ENCODE assay signal across 29 cellular contexts in the genomic region with DNA sequence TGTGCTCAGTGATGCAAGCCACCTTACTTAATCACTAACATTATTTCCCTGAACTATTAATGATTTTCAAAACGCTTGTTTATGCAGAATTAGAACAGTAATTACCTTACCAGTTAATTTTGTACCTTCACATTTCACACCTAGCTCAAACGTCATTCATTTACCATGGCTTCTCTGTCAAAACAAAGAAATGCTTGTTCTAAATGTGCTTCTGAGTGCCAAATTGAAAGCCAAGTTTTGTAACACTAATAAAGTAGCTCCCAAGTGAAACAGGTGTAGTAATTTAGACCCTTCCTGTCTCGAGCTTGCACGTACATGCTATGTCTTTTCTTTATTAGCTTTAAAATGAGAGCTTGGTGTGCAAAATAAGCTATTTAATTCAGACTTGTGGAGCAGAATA.
DNase-seq lines count a peak whose midpoint lies in the region; ATAC-seq, FAIRE-seq and TF ChIP-seq lines count a peak whose summit lies in the region.
"Had no signal": no experiment of that assay in that cellular context is flagged by ENCODE, and none has a peak within 500 bp of the region (broad histone marks: within the 10 kb centered on the region; RNA-seq: fewer than 3 reads in every experiment).

No MANE protein-coding gene starts in this region.

- intact Hi-C loops in posterior vena cava (cut with DNase I) = no loop called here

- H3K4me3 ChIP-seq in retinal pigment epithelial cell (ENCODE audit: low read length) = no peak overlapping the region
- H3K4me3 ChIP-seq: cardiac muscle cell, prostate gland, skin epidermis, thoracic aorta had no signal

- no peaks in the 10 kb centered on the region for H3K27me3 ChIP-seq in foreskin keratinocyte
- H3K27me3 ChIP-seq: cardiac muscle cell had no signal

- H3K4me1 ChIP-seq in foreskin keratinocyte = no peaks in the 10 kb centered on the region
- H3K4me1 ChIP-seq: prostate gland had no signal

- FAIRE-seq in urothelium cell line (lab: Jason Lieb, UNC) = no peak
- FAIRE-seq: GM12892, H1 had no signal

- TF ChIP-seq CTCF in retinal pigment epithelial cell (conservative IDR thresholded peaks at IDR 0.05; ENCODE audit: low read depth, low read length) (no peak), foreskin keratinocyte (conservative IDR thresholded peaks at IDR 0.05) (no peak)

- peak; percentile 21 for DNase-seq in retinal pigment epithelial cell (ENCODE audit: low read depth)
- DNase-seq in posterior vena cava (ENCODE audit: low spot score) = no peak
- DNase-seq in foreskin keratinocyte = no peak
- no peak for DNase-seq in urothelium cell line (ENCODE audit: low spot score)
- DNase-seq: activated CD4-positive, alpha-beta T cell treated with anti-CD3 and anti-CD28 coated beads for 1 hour; activated CD8-positive, alpha-beta memory T cell treated with anti-CD3 and anti-CD28 coated beads for 24 hours; activated naive CD4-positive, alpha-beta T cell treated with Interleukin-2 at 50 U/mL for 16 hours; activated T-cell treated with anti-CD3 and anti-CD28 coated beads, Interleukin-2, amount 50 U/mL, for 4 hours; amniotic stem cell; cortex of kidney; DMS79 treated with DMSO at 0.1 percent for 48 hours; endodermal cell; Karpas-422; mammary epithelial cell; MV-4-11; NCI-H187 treated with DMSO at 0.1 percent for 48 hours; NCI-H345; PC-3; SHP77; stimulated activated naive CD4-positive, alpha-beta T cell had no signal

- peak; percentile 83 for ATAC-seq in GM18861 (IDR thresholded peaks at IDR 0.05; ENCODE audit: unreplicated experiment)
- ATAC-seq in GM21619 (IDR thresholded peaks at IDR 0.05; ENCODE audit: unreplicated experiment) = peak; percentile 63
- peak; percentile 52 for ATAC-seq in HG03342 (IDR thresholded peaks at IDR 0.05; ENCODE audit: unreplicated experiment)
- ATAC-seq in foreskin keratinocyte = no peak
- ATAC-seq: activated T-cell treated with anti-CD3 and anti-CD28 coated beads, Interleukin-2, amount 50 U/mL, for 4 hours; PC-3 had no signal

- no peak overlapping the region for H3K27ac ChIP-seq in foreskin keratinocyte
- H3K27ac ChIP-seq: cardiac muscle cell, prostate gland, skin epidermis, thoracic aorta had no signal
